In the genomic region with DNA sequence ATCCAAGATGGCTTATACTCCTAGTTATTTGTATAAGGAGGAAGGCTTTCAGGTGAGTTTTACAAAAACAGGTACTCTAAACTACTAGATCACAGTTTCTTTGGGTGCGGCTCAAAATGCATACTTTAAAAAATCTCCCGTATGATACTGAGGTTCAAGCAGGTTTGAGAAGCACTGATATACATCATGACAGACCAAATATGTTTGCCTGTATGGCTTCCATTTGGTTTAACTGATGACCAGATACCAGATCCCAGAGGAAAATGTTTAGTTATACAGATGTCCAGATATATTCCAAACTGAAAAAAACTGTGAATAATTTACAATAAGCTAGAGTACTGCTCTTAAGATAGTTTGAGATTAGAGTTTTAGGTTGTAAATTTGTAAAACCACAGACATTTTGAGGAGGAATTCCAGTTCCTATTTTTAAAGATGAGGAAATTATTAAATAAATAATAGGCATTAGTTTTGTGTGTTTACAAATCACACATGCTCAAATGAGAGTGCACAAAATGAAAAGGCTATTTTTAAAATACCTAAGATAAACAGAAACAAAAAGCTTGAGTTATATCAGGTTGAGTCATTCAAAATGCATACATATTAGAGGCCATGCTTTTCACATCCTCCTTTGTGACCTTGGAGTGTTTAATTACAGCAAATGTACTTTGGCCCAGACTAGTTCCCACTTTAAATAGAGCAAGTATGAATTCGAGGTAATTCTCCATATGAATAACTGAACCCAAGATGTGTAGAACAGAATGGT, we compare ENCODE assay signal across 1 cellular context.
TF ChIP-seq lines count a peak whose summit lies in the region.

No MANE protein-coding gene starts in this region.

TF ChIP-seq in IMR-90, 13 proteins besides CTCF, POLR2A, EP300 and RAD21:
- TF ChIP-seq FOS (IDR thresholded peaks at IDR 0.05; ENCODE audit: low read depth, low read length): no peak
- no peak for TF ChIP-seq USF2 (IDR thresholded peaks at IDR 0.05; ENCODE audit: low read depth, low read length)
- no peak for TF ChIP-seq RFX5 (IDR thresholded peaks at IDR 0.05; ENCODE audit: low read depth, low read length)
- no peak; the same call in 1 of the 2 replicates for TF ChIP-seq BHLHE40 (IDR thresholded peaks at IDR 0.05; ENCODE audit: low read depth, low read length)
- TF ChIP-seq MAZ (IDR thresholded peaks at IDR 0.05; ENCODE audit: borderline replicate concordance, low read depth, low read length): no peak
- TF ChIP-seq NFE2L2 (IDR thresholded peaks at IDR 0.05; ENCODE audit: low read depth, low read length): no peak
- no peak for TF ChIP-seq CHD1 (IDR thresholded peaks at IDR 0.05; ENCODE audit: low read depth, low read length)
- TF ChIP-seq MAFK (IDR thresholded peaks at IDR 0.05; ENCODE audit: low read depth, low read length): no peak
- TF ChIP-seq MXI1 (IDR thresholded peaks at IDR 0.05; ENCODE audit: borderline replicate concordance, low read depth, low read length): no peak
- TF ChIP-seq SMC3 (IDR thresholded peaks at IDR 0.05; ENCODE audit: low read depth, low read length): no peak
- TF ChIP-seq CEBPB (IDR thresholded peaks at IDR 0.05; ENCODE audit: low read depth, low read length): no peak
- no peak for TF ChIP-seq RCOR1 (IDR thresholded peaks at IDR 0.05; ENCODE audit: insufficient replicate concordance, low read length)
